Comparison of ENCODE assay signal across 8 cellular contexts in the genomic region with DNA sequence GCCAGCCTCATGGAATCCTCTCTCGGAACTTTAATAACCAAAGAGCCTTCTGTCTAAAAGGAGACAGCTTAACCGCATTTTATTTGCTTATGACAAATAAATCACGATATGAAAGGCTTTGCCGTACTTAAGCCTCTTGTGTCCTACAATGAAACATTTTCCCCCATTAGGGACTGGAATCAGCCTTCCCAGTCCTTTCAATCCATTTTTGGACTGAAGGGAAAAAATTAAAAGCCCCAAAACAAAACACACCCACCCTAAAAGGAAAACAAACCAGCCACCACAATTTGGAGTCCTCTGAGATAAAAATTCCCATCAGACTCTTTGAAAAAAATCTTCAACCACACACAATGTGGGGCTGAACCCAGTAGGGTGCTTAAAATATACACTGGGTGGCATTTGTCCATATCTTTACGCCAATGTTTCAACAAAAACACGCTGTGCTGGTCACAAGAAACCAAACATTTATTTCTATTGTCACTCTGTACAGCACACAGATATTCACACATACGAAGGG. TPM values are rescaled to one million over a fixed set of nuclear protein-coding genes. Genes with fewer than 3 reads are reported as not detected.
DNase-seq lines count a peak whose midpoint lies in the region; ATAC-seq and TF ChIP-seq lines count a peak whose summit lies in the region.
"Had no signal": no experiment of that assay in that cellular context is flagged by ENCODE, and none has a peak within 500 bp of the region (broad histone marks: within the 10 kb centered on the region; RNA-seq: fewer than 3 reads in every experiment).

No MANE protein-coding gene starts in this region.

- H3K9me3 ChIP-seq in PC-3 (ENCODE audit: low read length) (no peaks in the 10 kb centered on the region), aorta (ENCODE audit: control insufficient read depth, low read length) (no peaks in the 10 kb centered on the region)
- H3K9me3 ChIP-seq: pancreas had no signal

- peak overlapping the region; percentile 51 for H3K4me2 ChIP-seq in PC-3 (ENCODE audit: low read length)
- H3K4me2 ChIP-seq: BLaER1 treated with 17β-estradiol and CSF1 and Interleukin-3, amounts not matched to agents 10 nM and 100 nM had no signal

- no peak overlapping the region for H3K9ac ChIP-seq in PC-3 (ENCODE audit: low read length)
- H3K9ac ChIP-seq: BLaER1 treated with 17β-estradiol and CSF1 and Interleukin-3, amounts not matched to agents 10 nM and 100 nM had no signal

- 15 to 45% methylated on average over 7 of the region's 7 CpGs for WGBS in aorta, 2 donors

- CTCF ChIA-PET in Calu3 (lab: Charles Lee) = interaction anchor here (1.2 kb wide), 1 partner anchor 223 kb away, joined by 3 read pairs; no protein-coding TSS in a partner anchor
- CTCF ChIA-PET in PC-3 (lab: Charles Lee) = interaction anchor here (0.8 kb wide), 1 partner anchor 12 kb away, joined by 4 read pairs; no protein-coding TSS in a partner anchor

- H3K27me3 Mint-ChIP-seq in Calu3 (ENCODE audit: unreplicated experiment) = peaks cover 20% of the 10 kb centered on the region

- H3F3A ChIP-seq in PC-3 (ENCODE audit: low read length, unreplicated experiment) = no peaks in the 10 kb centered on the region

- no peaks in the 10 kb centered on the region for H3K9me3 Mint-ChIP-seq in Calu3 (ENCODE audit: low read depth, unreplicated experiment)

- H3K27me3 ChIP-seq in PC-3 (ENCODE audit: low read length) (no peaks in the 10 kb centered on the region), kidney epithelial cell (ENCODE audit: control insufficient read depth, insufficient read depth, low read length) (no peaks in the 10 kb centered on the region), aorta (ENCODE audit: control insufficient read depth in 1 of 2, insufficient read depth in 2 of 2, low read length in 1 of 2) (no peaks in the 10 kb centered on the region)

- no peaks in the 10 kb centered on the region for H4K20me1 ChIP-seq in PC-3 (ENCODE audit: low read length)

- BruUV-seq in Calu3 (replicated peaks; lab: Mats Ljungman, UMichigan) (no TSS peak), PC-3 (replicated peaks; lab: Mats Ljungman, UMichigan) (no TSS peak)

- H3K27ac Mint-ChIP-seq in Calu3 (ENCODE audit: unreplicated experiment) = peak overlapping the region; percentile 66

- no peak overlapping the region for H3K4me3 Mint-ChIP-seq in Calu3 (ENCODE audit: low read depth, unreplicated experiment)

- no peaks in the 10 kb centered on the region for H3K79me2 ChIP-seq in PC-3 (ENCODE audit: low read length)

- peaks cover 100% of the 10 kb centered on the region for H3K36me3 Mint-ChIP-seq in Calu3 (ENCODE audit: insufficient read depth, unreplicated experiment)

- H2AFZ ChIP-seq in PC-3 (ENCODE audit: low read length) = peak overlapping the region; percentile 22

- peaks cover 20% of the 10 kb centered on the region for H3K4me1 ChIP-seq in PC-3 (ENCODE audit: insufficient read depth, low read length)
- peaks cover 0 to 8% of the 10 kb centered on the region in 2 donors for H3K4me1 ChIP-seq in aorta (ENCODE audit: control insufficient read depth in 1 of 2, insufficient read depth in 2 of 2, low read length in 2 of 2)
- H3K4me1 ChIP-seq: BLaER1 treated with 17β-estradiol and CSF1 and Interleukin-3, amounts not matched to agents 10 nM and 100 nM; pancreas had no signal

- TF ChIP-seq CTCF in Calu3 (IDR thresholded peaks at IDR 0.05; ENCODE audit: unreplicated experiment) = no peak
- TF ChIP-seq CTCF in PC-3 (conservative IDR thresholded peaks at IDR 0.05; ENCODE audit: low read depth, low read length) = no peak
- TF ChIP-seq CTCF in kidney epithelial cell (IDR thresholded peaks at IDR 0.05; ENCODE audit: insufficient read depth, low read length, poor library complexity, severe bottlenecking) = no peak

- no peaks in the 10 kb centered on the region for H3K36me3 ChIP-seq in PC-3 (ENCODE audit: low read depth, low read length)
- H3K36me3 ChIP-seq in kidney epithelial cell (ENCODE audit: control insufficient read depth, insufficient read depth, low read length) = peaks cover 3% of the 10 kb centered on the region
- H3K36me3 ChIP-seq in aorta (ENCODE audit: control insufficient read depth in 1 of 2, insufficient read depth in 2 of 2, low read length in 1 of 2) = no peaks in the 10 kb centered on the region
- H3K36me3 ChIP-seq: BLaER1 treated with 17β-estradiol and CSF1 and Interleukin-3, amounts not matched to agents 10 nM and 100 nM; pancreas had no signal

- no peak overlapping the region for H3K27ac ChIP-seq in PC-3 (ENCODE audit: low read length)
- no peak overlapping the region for H3K27ac ChIP-seq in aorta (ENCODE audit: low read depth in 1 of 2, low read length in 2 of 2)
- H3K27ac ChIP-seq: BLaER1 treated with 17β-estradiol and CSF1 and Interleukin-3, amounts not matched to agents 10 nM and 100 nM had no signal

- H3K4me1 Mint-ChIP-seq in Calu3 (ENCODE audit: low read depth, unreplicated experiment) = peaks cover 56% of the 10 kb centered on the region

- DNase-seq in Calu3 = no peak
- peak; percentile 51 for DNase-seq in PC-3
- no peak for DNase-seq in kidney epithelial cell (ENCODE audit: low read depth)
- DNase-seq in HPDE6-E6E7 (ENCODE audit: extremely low spot score) = no peak
- no peak for DNase-seq in aorta
- DNase-seq in mesenteric fat pad (ENCODE audit: low spot score) = no peak
- DNase-seq: pancreas had no signal

- POLR2A ChIA-PET in PC-3 (lab: Charles Lee; ENCODE audit: unreplicated experiment) = interaction anchor here (0.6 kb wide), 1 partner anchor 143 kb away, joined by 4 read pairs; no protein-coding TSS in a partner anchor

- H3K4me3 ChIP-seq in PC-3 (ENCODE audit: low read length) = no peak overlapping the region
- H3K4me3 ChIP-seq in kidney epithelial cell (ENCODE audit: low read depth, low read length) = peak overlapping the region; percentile 27
- H3K4me3 ChIP-seq in aorta (ENCODE audit: low read length in 2 of 2) = no peak overlapping the region
- H3K4me3 ChIP-seq: BLaER1 treated with 17β-estradiol and CSF1 and Interleukin-3, amounts not matched to agents 10 nM and 100 nM; pancreas had no signal

- H3K9me2 ChIP-seq in PC-3 (replicated peaks; ENCODE audit: low read length) = no peaks in the 10 kb centered on the region

- ATAC-seq in PC-3 (peak; percentile 37), aorta (ENCODE audit: low FRiP score) (no peak)
- ATAC-seq: pancreas had no signal

- intact Hi-C loops in Calu3 (cut with micrococcal nuclease; ENCODE audit: unreplicated experiment) = loop anchor here (5.0 kb wide), 2 partner anchors 33 to 283 kb away; no protein-coding TSS in a partner anchor
- intact Hi-C loops in PC-3 (cut with micrococcal nuclease) = no loop called here
- intact Hi-C loops in aorta (cut with DNase I) = no loop called here

RNA-seq across cellular contexts. Expression of a gene that starts 3.0 kb away (rescaled TPM):
- total RNA-seq in Calu3 (2022) (28.0 and 31.1 TPM in 2 replicates), PC-3 (2014; rRNA removed) (0.22 and 0.58 TPM in 2 replicates), kidney epithelial cell (3.6 and 4.4 TPM in 2 replicates), aorta (10 to 100 TPM in 1 of 2 donors, 1 to 10 TPM in 1; 6.6 to 17.9 TPM), mesenteric fat pad (5.7 TPM)
- 10 to 100 TPM in 1 of 2 donors, 1 to 10 TPM in 1; 1.4 to 11.5 TPM for polyA plus RNA-seq in aorta

RNA-seq across cellular contexts. Expression of a gene that starts 14.9 kb away (rescaled TPM):
- total RNA-seq in Calu3 (2022) (151 and 154 TPM in 2 replicates), PC-3 (2014; rRNA removed) (6.0 and 8.8 TPM in 2 replicates), kidney epithelial cell (24.0 and 31.1 TPM in 2 replicates), aorta (10 to 100 TPM; 20.0 to 62.9 TPM), mesenteric fat pad (12.6 TPM)
- 10 to 100 TPM in 1 of 2 donors, 1 to 10 TPM in 1; 2.4 to 30.5 TPM for polyA plus RNA-seq in aorta

RNA-seq across cellular contexts. Expression of a gene that starts 18.5 kb away (rescaled TPM):
- 47.2 and 48.5 TPM in 2 replicates for total RNA-seq in Calu3 (2022)
- total RNA-seq in PC-3 (2014; rRNA removed) = 0.40 and 0.95 TPM in 2 replicates
- 3.6 and 3.8 TPM in 2 replicates for total RNA-seq in kidney epithelial cell
- total RNA-seq in aorta = 1 to 10 TPM; 1.4 to 5.9 TPM
- 1 to 10 TPM in 1 of 2 donors, not detected in 1; 3.6 TPM for polyA plus RNA-seq in aorta
- total RNA-seq in mesenteric fat pad = 2.0 TPM

RNA-seq across cellular contexts. Expression of a gene that starts 29.7 kb away (rescaled TPM):
- 140 and 144 TPM in 2 replicates for total RNA-seq in Calu3 (2022)
- total RNA-seq in PC-3 (2014; rRNA removed) = 9.5 and 11.3 TPM in 2 replicates
- total RNA-seq in kidney epithelial cell = 29.8 and 30.7 TPM in 2 replicates
- total RNA-seq in aorta = 10 to 100 TPM in 1 of 2 donors, 1 to 10 TPM in 1; 5.8 to 16.8 TPM
- polyA plus RNA-seq in aorta = 1 to 10 TPM; 3.9 to 4.1 TPM
- 8.9 TPM for total RNA-seq in mesenteric fat pad

RNA-seq across cellular contexts. Expression of a gene that starts 30.2 kb away (rescaled TPM):
- 24.5 and 32.6 TPM in 2 replicates for total RNA-seq in Calu3 (2022)
- total RNA-seq in PC-3 (2014; rRNA removed) = 1.1 TPM in 1 of 2 replicates, not detected in the other
- 15.2 and 24.6 TPM in 2 replicates for total RNA-seq in kidney epithelial cell
- 10 to 100 TPM; 25.4 to 36.9 TPM for total RNA-seq in aorta
- 10 to 100 TPM in 1 of 2 donors, 1 to 10 TPM in 1; 7.6 to 61.0 TPM for polyA plus RNA-seq in aorta
- total RNA-seq in mesenteric fat pad = 19.3 TPM
